Comparison of ENCODE assay signal across 8 cellular contexts in genomic region chr1:205285391-205286101, GRCh38. TPM values are rescaled to one million over a fixed set of nuclear protein-coding genes. Genes with fewer than 3 reads are reported as not detected.
A peak's percentile ranks its signal among the peaks of the same experiment; 100 is the strongest.
DNase-seq lines count a peak whose midpoint lies in the region; ATAC-seq, FAIRE-seq and TF ChIP-seq lines count a peak whose summit lies in the region.

No MANE protein-coding gene starts in this region.

- peak overlapping the region; percentile 30 to 93 (median 82) for H3K4me3 Mint-ChIP-seq in IgD-negative memory B cell
- peak overlapping the region; percentile 74 for H3K4me3 Mint-ChIP-seq in activated CD8-positive, alpha-beta T cell treated with anti-CD3 and anti-CD28 coated beads, Interleukin-2, amount 10 ng/mL, durations not matched to agents 7 days and 5 days

- CTCF ChIA-PET in activated CD8-positive, alpha-beta T cell treated with anti-CD3 and anti-CD28 coated beads, Interleukin-2, amount 10 ng/mL, durations not matched to agents 7 days and 5 days (lab: Charles Lee): interaction anchor here (1.0 to 31.0 kb wide), 10 partner anchors 11 to 347 kb away, joined by 3 to 1266 read pairs (median 4); partner anchors contain the start of genes ELK4 and NUAK2

- DNase-seq in GM19239 (ENCODE audit: insufficient read length, low spot score) (no peak), esophagus squamous epithelium (lab: John Stamatoyannopoulos, UW) (no peak), spleen (peak; percentile 86), A172 (ENCODE audit: low spot score) (no peak), NCI-H146 (lab: John Stamatoyannopoulos, UW) (no peak), GM19238 (ENCODE audit: insufficient read length, low spot score) (no peak)
- DNase-seq in activated CD8-positive, alpha-beta T cell treated with anti-CD3 and anti-CD28 coated beads, Interleukin-2, amount 10 ng/mL, durations not matched to agents 7 days and 5 days: peak; percentile 75

- no peak for TF ChIP-seq CTCF in esophagus squamous epithelium (IDR thresholded peaks at IDR 0.05)
- TF ChIP-seq CTCF in spleen (IDR thresholded peaks at IDR 0.05 in 8 of 11, conservative IDR thresholded peaks at IDR 0.05 in 3 of 11): no peak

- peaks cover 26 to 73% (median 60%) of the 10 kb centered on the region in 3 donors for H3K4me1 Mint-ChIP-seq in IgD-negative memory B cell
- H3K4me1 Mint-ChIP-seq in activated CD8-positive, alpha-beta T cell treated with anti-CD3 and anti-CD28 coated beads, Interleukin-2, amount 10 ng/mL, durations not matched to agents 7 days and 5 days (ENCODE audit: low read depth): peaks cover 72% of the 10 kb centered on the region

- no peaks in the 10 kb centered on the region for H3K36me3 Mint-ChIP-seq in IgD-negative memory B cell
- no peaks in the 10 kb centered on the region for H3K36me3 Mint-ChIP-seq in activated CD8-positive, alpha-beta T cell treated with anti-CD3 and anti-CD28 coated beads, Interleukin-2, amount 10 ng/mL, durations not matched to agents 7 days and 5 days (ENCODE audit: low read depth)

- H3K27me3 ChIP-seq in esophagus squamous epithelium (no peaks in the 10 kb centered on the region), spleen (replicated peaks in 1 of 7) (no peaks in the 10 kb centered on the region)

- TF ChIP-seq POLR2A in esophagus squamous epithelium (IDR thresholded peaks at IDR 0.05) (peak in 1 of 4 donors; percentile 13), spleen (IDR thresholded peaks at IDR 0.05) (no peak)

- H3K27me3 Mint-ChIP-seq in IgD-negative memory B cell: peaks cover 2% of the 10 kb centered on the region
- H3K27me3 Mint-ChIP-seq in activated CD8-positive, alpha-beta T cell treated with anti-CD3 and anti-CD28 coated beads, Interleukin-2, amount 10 ng/mL, durations not matched to agents 7 days and 5 days (ENCODE audit: low read depth): peaks cover 21% of the 10 kb centered on the region

- H3K27ac ChIP-seq in esophagus squamous epithelium (peak overlapping the region; percentile 85 to 91 (median 88)), spleen (peak overlapping the region; percentile 61 to 92 (median 86))

- H3K36me3 ChIP-seq in esophagus squamous epithelium: no peaks in the 10 kb centered on the region
- no peaks in the 10 kb centered on the region for H3K36me3 ChIP-seq in spleen

- H3K9me3 Mint-ChIP-seq in IgD-negative memory B cell: no peaks in the 10 kb centered on the region
- H3K9me3 Mint-ChIP-seq in activated CD8-positive, alpha-beta T cell treated with anti-CD3 and anti-CD28 coated beads, Interleukin-2, amount 10 ng/mL, durations not matched to agents 7 days and 5 days (ENCODE audit: insufficient read depth): no peaks in the 10 kb centered on the region

- H3K4me1 ChIP-seq in esophagus squamous epithelium: peaks cover 43 to 80% (median 47%) of the 10 kb centered on the region in 3 donors
- peaks cover 47 to 96% (median 67%) of the 10 kb centered on the region in 6 donors for H3K4me1 ChIP-seq in spleen

- ATAC-seq in activated CD8-positive, alpha-beta T cell treated with anti-CD3 and anti-CD28 coated beads, Interleukin-2, amount 10 ng/mL, durations not matched to agents 7 days and 5 days: peak; percentile 51

- H3K4me3 ChIP-seq in esophagus squamous epithelium (no peak overlapping the region), spleen (peak overlapping the region in 4 of 8 donors; percentile 7 to 55 (median 16))

- FAIRE-seq in GM19239 (lab: Jason Lieb, UNC): peak; percentile 81

- POLR2A ChIA-PET in activated CD8-positive, alpha-beta T cell treated with anti-CD3 and anti-CD28 coated beads, Interleukin-2, amount 10 ng/mL, durations not matched to agents 7 days and 5 days (lab: Charles Lee): interaction anchor here (0.6 to 5.4 kb wide), 4 partner anchors 12 to 57 kb away, joined by 4 to 45 read pairs (median 20); partner anchors contain the start of gene NUAK2

- WGBS in esophagus squamous epithelium, 2 donors: 28 to 34% methylated on average over 11 to 12 of the region's 12 CpGs
- WGBS in spleen, 5 donors: 28 to 32% (median 31%) methylated on average over 12 of the region's 12 CpGs

- H3K9me3 ChIP-seq in esophagus squamous epithelium (no peaks in the 10 kb centered on the region), spleen (no peaks in the 10 kb centered on the region)

- peak overlapping the region; percentile 71 to 99 (median 98) for H3K27ac Mint-ChIP-seq in IgD-negative memory B cell
- H3K27ac Mint-ChIP-seq in activated CD8-positive, alpha-beta T cell treated with anti-CD3 and anti-CD28 coated beads, Interleukin-2, amount 10 ng/mL, durations not matched to agents 7 days and 5 days: peak overlapping the region; percentile 66

- intact Hi-C loops in esophagus squamous epithelium (cut with DNase I) (no loop called here), spleen (cut with DNase I; ENCODE audit: low total_unique reads) (no loop called here)

RNA-seq across cellular contexts. Expression of gene NUAK2, which starts 36.0 kb away (rescaled TPM):
- polyA plus RNA-seq in IgD-negative memory B cell (91.9 TPM), spleen (1 to 10 TPM; 5.7 to 6.6 (median 5.8) TPM)
- 1 to 10 TPM; 1.6 TPM for total RNA-seq in activated CD8-positive, alpha-beta T cell treated with anti-CD3 and anti-CD28 coated beads, Interleukin-2, amount 10 ng/mL, durations not matched to agents 7 days and 5 days
- total RNA-seq in esophagus squamous epithelium (10 to 100 TPM; 15.8 to 32.0 (median 21.4) TPM), spleen (10 to 100 TPM in 6 of 7 donors, 1 to 10 TPM in 1; 9.3 to 32.7 (median 20.0) TPM)
- 16.3 and 18.4 TPM in 2 replicates for total RNA-seq in A172 (2014; rRNA removed; shearing (Covaris generic))

RNA-seq across cellular contexts. Expression of gene TMCC2, which starts 57.8 kb away (rescaled TPM):
- polyA plus RNA-seq in IgD-negative memory B cell (0.11 TPM), spleen (10 to 100 TPM in 1 of 3 donors, 1 to 10 TPM in 1, under 1 TPM in 1; 0.74 to 11.9 (median 1.2) TPM)
- 1 to 10 TPM; 2.6 to 2.7 TPM for total RNA-seq in activated CD8-positive, alpha-beta T cell treated with anti-CD3 and anti-CD28 coated beads, Interleukin-2, amount 10 ng/mL, durations not matched to agents 7 days and 5 days
- total RNA-seq in esophagus squamous epithelium (1 to 10 TPM in 1 of 4 donors, under 1 TPM in 3; 0.76 to 1.9 (median 0.91) TPM), spleen (100 to 1,000 TPM in 1 of 7 donors, 10 to 100 TPM in 3, 1 to 10 TPM in 3; 2.9 to 146 (median 11.3) TPM)
- total RNA-seq in A172 (2014; rRNA removed; shearing (Covaris generic)): 8.1 and 11.9 TPM in 2 replicates

Comparison
In these comparisons a context has a peak if more than half of its experiments do, and no peak if none do; other contexts are left out.
1. DNase-seq: peak in activated CD8-positive, alpha-beta T cell treated with anti-CD3 and anti-CD28 coated beads, Interleukin-2, amount 10 ng/mL, durations not matched to agents 7 days and 5 days (single experiment) and spleen (single experiment); none in GM19239 (single experiment), esophagus squamous epithelium (single experiment), A172 (single experiment), NCI-H146 (single experiment) and GM19238 (single experiment).